In genomic region chr5:20020235-20020634, GRCh38 we compare ENCODE assay signal across 24 cellular contexts. TPM values are rescaled to one million over a fixed set of nuclear protein-coding genes. Genes with fewer than 3 reads are reported as not detected.
"Had no signal": no experiment of that assay in that cellular context is flagged by ENCODE, and none has a peak within 500 bp of the region (broad histone marks: within the 10 kb centered on the region; RNA-seq: fewer than 3 reads in every experiment).

No MANE protein-coding gene starts in this region.

- H3K27ac ChIP-seq: HL-60, KMS-11, RWPE1 had no signal

- H3K9ac ChIP-seq: KMS-11, SK-N-SH had no signal

- H3K4me3 ChIP-seq: K562 had no signal

- ATAC-seq: K562, Panc1, PC-3 had no signal

- DNase-seq: Kasumi-1, MM.1S, NCI-H1092 treated with DMSO at 0.1 percent for 48 hours, NCI-H1436, NCI-H187, NCI-H2029, NCI-H2081 treated with DMSO at 0.1 percent for 48 hours, NCI-H2171, NCI-H226, NCI-H446, NCI-H510A, NCI-H524 treated with DMSO at 0.1 percent for 48 hours, NCI-H69, NCI-H774, PC-3, SHP77, SK-N-SH had no signal

- H3K27ac Mint-ChIP-seq: IgD-negative memory B cell had no signal

- H3K4me1 Mint-ChIP-seq: IgD-negative memory B cell had no signal

- H3K4me3 Mint-ChIP-seq: IgD-negative memory B cell had no signal

- H3K36me3 Mint-ChIP-seq: IgD-negative memory B cell had no signal

- H3K4me2 ChIP-seq: KMS-11, SK-N-SH had no signal

- H3K27me3 Mint-ChIP-seq: IgD-negative memory B cell had no signal

RNA-seq across cellular contexts. Expression of gene CDH18, which starts 32.2 kb away (rescaled TPM):
- total RNA-seq: OCI-LY7 had no signal
